ENCODE assay signal across 20 cellular contexts in genomic region chr3:18724456-18724855, GRCh38.
DNase-seq lines count a peak whose midpoint lies in the region; ATAC-seq lines count a peak whose summit lies in the region.
"Had no signal": no experiment of that assay in that cellular context is flagged by ENCODE, and none has a peak within 500 bp of the region (broad histone marks: within the 10 kb centered on the region; RNA-seq: fewer than 3 reads in every experiment).

No MANE protein-coding gene starts in this region.

- peak overlapping the region; percentile 64 for H3K4me3 Mint-ChIP-seq in activated T-cell treated with anti-CD3 and anti-CD28 coated beads, Interleukin-2, amount 50 U/mL, for 4 hours
- H3K4me3 Mint-ChIP-seq in T-helper 17 cell = peak overlapping the region; percentile 80
- H3K4me3 Mint-ChIP-seq in central memory CD8-positive, alpha-beta T cell = peak overlapping the region; percentile 16
- H3K4me3 Mint-ChIP-seq in stimulated activated naive B cell treated with anti-CD40 and anti-IgM and Interleukin-4, amounts not matched to agents 10 μg/mL and 1 μg/mL and 100 μg/mL, for 72 hours = no peak overlapping the region
- H3K4me3 Mint-ChIP-seq: nephron had no signal

- ATAC-seq in activated T-cell treated with anti-CD3 and anti-CD28 coated beads, Interleukin-2, amount 50 U/mL, for 4 hours = peak; percentile 2 to 31
- ATAC-seq in T-helper 17 cell = no peak
- no peak for ATAC-seq in central memory CD8-positive, alpha-beta T cell (replicated peaks; ENCODE audit: extremely low read depth, poor library complexity, severe bottlenecking)
- no peak for ATAC-seq in stimulated activated naive B cell treated with anti-CD40 and anti-IgM and Interleukin-4, amounts not matched to agents 10 μg/mL and 1 μg/mL and 100 μg/mL, for 72 hours (replicated peaks)
- no peak for ATAC-seq in GM21447 (IDR thresholded peaks at IDR 0.05; ENCODE audit: unreplicated experiment)
- ATAC-seq: PC-3 had no signal

- H3K27me3 Mint-ChIP-seq in activated T-cell treated with anti-CD3 and anti-CD28 coated beads, Interleukin-2, amount 50 U/mL, for 4 hours (ENCODE audit: low read depth) = no peaks in the 10 kb centered on the region
- H3K27me3 Mint-ChIP-seq in T-helper 17 cell = no peaks in the 10 kb centered on the region
- H3K27me3 Mint-ChIP-seq in central memory CD8-positive, alpha-beta T cell = no peaks in the 10 kb centered on the region
- H3K27me3 Mint-ChIP-seq in stimulated activated naive B cell treated with anti-CD40 and anti-IgM and Interleukin-4, amounts not matched to agents 10 μg/mL and 1 μg/mL and 100 μg/mL, for 72 hours = no peaks in the 10 kb centered on the region

- peak overlapping the region; percentile 99 for H3K27ac Mint-ChIP-seq in T-helper 17 cell
- H3K27ac Mint-ChIP-seq in central memory CD8-positive, alpha-beta T cell (ENCODE audit: low read depth) = peak overlapping the region; percentile 79
- peak overlapping the region; percentile 56 for H3K27ac Mint-ChIP-seq in stimulated activated naive B cell treated with anti-CD40 and anti-IgM and Interleukin-4, amounts not matched to agents 10 μg/mL and 1 μg/mL and 100 μg/mL, for 72 hours
- H3K27ac Mint-ChIP-seq: nephron, progenitor cell of endocrine pancreas had no signal

- no peak for DNase-seq in activated T-cell treated with anti-CD3 and anti-CD28 coated beads, Interleukin-2, amount 50 U/mL, for 4 hours
- no peak for DNase-seq in activated T-cell treated with anti-CD3 and anti-CD28 coated beads for 4 hours
- DNase-seq in T-helper 17 cell = no peak
- no peak for DNase-seq in central memory CD8-positive, alpha-beta T cell (ENCODE audit: low spot score in 2 of 2)
- no peak for DNase-seq in stimulated activated naive B cell treated with anti-CD40 and anti-IgM and Interleukin-4, amounts not matched to agents 10 μg/mL and 1 μg/mL and 100 μg/mL, for 72 hours
- DNase-seq in NCI-H1105 (lab: John Stamatoyannopoulos, UW) = no peak
- no peak for DNase-seq in retina
- DNase-seq: amygdala; dermis blood vessel endothelial cell; hypothalamus; kidney; mammary epithelial cell; NCI-H1694; NCI-H748 treated with DMSO at 0.1 percent for 48 hours; PC-3; SHP77 treated with DMSO at 0.1 percent for 48 hours; stimulated activated CD4-positive, alpha-beta T cell treated with anti-CD3 and anti-CD28 coated beads, Interleukin-2, amount 100 ng/mL, for 24 hours had no signal

- H3K36me3 Mint-ChIP-seq in activated T-cell treated with anti-CD3 and anti-CD28 coated beads, Interleukin-2, amount 50 U/mL, for 4 hours (ENCODE audit: insufficient read depth) = no peaks in the 10 kb centered on the region
- H3K36me3 Mint-ChIP-seq in T-helper 17 cell (ENCODE audit: low read depth) = peaks cover 4% of the 10 kb centered on the region
- peaks cover 7% of the 10 kb centered on the region for H3K36me3 Mint-ChIP-seq in central memory CD8-positive, alpha-beta T cell (ENCODE audit: insufficient read depth)
- H3K36me3 Mint-ChIP-seq in stimulated activated naive B cell treated with anti-CD40 and anti-IgM and Interleukin-4, amounts not matched to agents 10 μg/mL and 1 μg/mL and 100 μg/mL, for 72 hours = no peaks in the 10 kb centered on the region

- peaks cover 2% of the 10 kb centered on the region for H3K9me3 Mint-ChIP-seq in activated T-cell treated with anti-CD3 and anti-CD28 coated beads, Interleukin-2, amount 50 U/mL, for 4 hours
- no peaks in the 10 kb centered on the region for H3K9me3 Mint-ChIP-seq in central memory CD8-positive, alpha-beta T cell
- no peaks in the 10 kb centered on the region for H3K9me3 Mint-ChIP-seq in stimulated activated naive B cell treated with anti-CD40 and anti-IgM and Interleukin-4, amounts not matched to agents 10 μg/mL and 1 μg/mL and 100 μg/mL, for 72 hours
- H3K9me3 Mint-ChIP-seq: nephron had no signal

- H3K4me1 Mint-ChIP-seq in activated T-cell treated with anti-CD3 and anti-CD28 coated beads, Interleukin-2, amount 50 U/mL, for 4 hours (ENCODE audit: low read depth) = peaks cover 62% of the 10 kb centered on the region
- H3K4me1 Mint-ChIP-seq in T-helper 17 cell = peaks cover 50% of the 10 kb centered on the region
- H3K4me1 Mint-ChIP-seq in central memory CD8-positive, alpha-beta T cell = peaks cover 58% of the 10 kb centered on the region
- peaks cover 34 to 47% of the 10 kb centered on the region in 2 donors for H3K4me1 Mint-ChIP-seq in stimulated activated naive B cell treated with anti-CD40 and anti-IgM and Interleukin-4, amounts not matched to agents 10 μg/mL and 1 μg/mL and 100 μg/mL, for 72 hours

- no peaks in the 10 kb centered on the region for H3K9me3 ChIP-seq in T-helper 17 cell (ENCODE audit: control insufficient read depth, low read length, poor library complexity, severe bottlenecking)

Comparison
In these comparisons a context has a peak if more than half of its experiments do, and no peak if none do; other contexts are left out.
1. ATAC-seq: peak in activated T-cell treated with anti-CD3 and anti-CD28 coated beads, Interleukin-2, amount 50 U/mL, for 4 hours (2 of 2); none in T-helper 17 cell (single experiment), central memory CD8-positive, alpha-beta T cell (single experiment), stimulated activated naive B cell treated with anti-CD40 and anti-IgM and Interleukin-4, amounts not matched to agents 10 μg/mL and 1 μg/mL and 100 μg/mL, for 72 hours (0 of 2) and GM21447 (single experiment).
2. H3K4me3 Mint-ChIP-seq: peak in activated T-cell treated with anti-CD3 and anti-CD28 coated beads, Interleukin-2, amount 50 U/mL, for 4 hours (single experiment), T-helper 17 cell (single experiment) and central memory CD8-positive, alpha-beta T cell (single experiment); none in stimulated activated naive B cell treated with anti-CD40 and anti-IgM and Interleukin-4, amounts not matched to agents 10 μg/mL and 1 μg/mL and 100 μg/mL, for 72 hours (0 of 2).
3. Peak in every context shown above with its lines, with median percentiles within 50 percentile points of each other: H3K27ac Mint-ChIP-seq.